ENCODE assay signal across 8 cellular contexts in the genomic region with DNA sequence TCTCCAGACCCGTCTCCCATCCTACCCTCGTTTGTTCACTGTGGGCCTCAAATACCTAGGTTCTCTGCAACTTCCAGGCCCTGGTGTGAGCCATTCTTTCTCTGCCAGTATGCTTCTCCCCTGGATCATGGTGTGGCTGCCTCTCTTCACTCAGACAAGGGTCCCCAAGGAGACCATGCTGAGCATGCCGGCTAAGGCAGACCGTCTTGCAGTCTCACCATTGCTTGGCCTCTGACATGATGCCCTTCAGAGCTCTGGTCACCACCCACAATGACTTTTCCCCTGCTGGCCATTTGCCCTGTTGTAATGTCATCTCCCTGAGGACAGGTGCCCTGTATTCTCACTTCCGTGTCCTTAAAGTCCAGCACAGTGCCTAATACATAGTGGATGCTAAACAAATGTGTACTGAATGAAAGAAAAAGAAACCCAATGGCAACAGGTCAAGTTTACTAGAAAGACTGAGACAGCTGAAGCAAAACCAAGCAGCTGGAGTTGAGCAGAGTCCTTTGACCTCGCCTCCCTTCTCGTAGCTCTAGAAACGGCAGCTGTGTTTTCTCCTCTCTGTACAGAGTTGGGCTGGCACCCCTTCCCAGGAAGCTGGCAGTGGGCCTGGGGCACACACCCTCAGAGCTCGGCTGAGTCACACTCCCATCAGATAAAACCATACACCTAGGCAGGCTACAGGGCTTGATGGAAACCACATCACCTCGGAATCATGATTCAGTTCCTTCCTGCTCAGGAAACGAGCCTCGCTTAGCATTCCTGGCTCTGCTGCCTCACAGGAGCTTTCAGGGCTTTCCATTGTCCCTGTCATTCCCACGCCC. TPM values are rescaled to one million over a fixed set of nuclear protein-coding genes. Genes with fewer than 3 reads are reported as not detected.
A peak's percentile ranks its signal among the peaks of the same experiment; 100 is the strongest.
DNase-seq lines count a peak whose midpoint lies in the region; ATAC-seq, FAIRE-seq and TF ChIP-seq lines count a peak whose summit lies in the region.

No MANE protein-coding gene starts in this region.

- FAIRE-seq in H54 (lab: Jason Lieb, UNC) = peak; percentile 91

- peaks cover 38% of the 10 kb centered on the region for H3K36me3 Mint-ChIP-seq in brain
- H3K36me3 Mint-ChIP-seq in stimulated activated naive B cell treated with anti-CD40 and anti-IgM and Interleukin-4, amounts not matched to agents 10 μg/mL and 1 μg/mL and 100 μg/mL, for 72 hours = peaks cover 38 to 55% of the 10 kb centered on the region in 2 donors

- no peak overlapping the region for H3K4me3 Mint-ChIP-seq in brain
- no peak overlapping the region for H3K4me3 Mint-ChIP-seq in stimulated activated naive B cell treated with anti-CD40 and anti-IgM and Interleukin-4, amounts not matched to agents 10 μg/mL and 1 μg/mL and 100 μg/mL, for 72 hours

- H3K27ac Mint-ChIP-seq in brain = peak overlapping the region in 4 of 5 experiments; percentile 20 to 89 (median 46)
- peak overlapping the region; percentile 63 for H3K27ac Mint-ChIP-seq in stimulated activated naive B cell treated with anti-CD40 and anti-IgM and Interleukin-4, amounts not matched to agents 10 μg/mL and 1 μg/mL and 100 μg/mL, for 72 hours

- peaks cover 25% of the 10 kb centered on the region for H3K4me1 Mint-ChIP-seq in brain
- peaks cover 28 to 48% of the 10 kb centered on the region in 2 donors for H3K4me1 Mint-ChIP-seq in stimulated activated naive B cell treated with anti-CD40 and anti-IgM and Interleukin-4, amounts not matched to agents 10 μg/mL and 1 μg/mL and 100 μg/mL, for 72 hours

- no peak for TF ChIP-seq POLR2A in H54 (IDR thresholded peaks at IDR 0.05; ENCODE audit: low read depth, low read length)

- intact Hi-C loops in left colon (cut with DNase I, micrococcal nuclease) = no loop called here

- no peaks in the 10 kb centered on the region for H3K9me3 Mint-ChIP-seq in brain
- H3K9me3 Mint-ChIP-seq in stimulated activated naive B cell treated with anti-CD40 and anti-IgM and Interleukin-4, amounts not matched to agents 10 μg/mL and 1 μg/mL and 100 μg/mL, for 72 hours = no peaks in the 10 kb centered on the region

- ATAC-seq in left colon (peak; percentile 88), HG02642 (IDR thresholded peaks at IDR 0.05; ENCODE audit: poor library complexity, unreplicated experiment) (no peak), HG03175 (IDR thresholded peaks at IDR 0.05; ENCODE audit: unreplicated experiment) (no peak)
- ATAC-seq in stimulated activated naive B cell treated with anti-CD40 and anti-IgM and Interleukin-4, amounts not matched to agents 10 μg/mL and 1 μg/mL and 100 μg/mL, for 72 hours (replicated peaks) = peak; percentile 13 to 24

- peak; percentile 96 for DNase-seq in H54 (ENCODE audit: insufficient read length, low spot score)
- DNase-seq in SW480 (ENCODE audit: low spot score) = peak; percentile 94
- peak; percentile 83 to 89 for DNase-seq in left colon
- DNase-seq in stimulated activated naive B cell treated with anti-CD40 and anti-IgM and Interleukin-4, amounts not matched to agents 10 μg/mL and 1 μg/mL and 100 μg/mL, for 72 hours = no peak
- DNase-seq in NOMO-1 treated with DMSO at 0.1 percent for 48 hours (lab: John Stamatoyannopoulos, UW; ENCODE audit: unreplicated experiment) = no peak

- no peaks in the 10 kb centered on the region for H3K27me3 Mint-ChIP-seq in brain
- H3K27me3 Mint-ChIP-seq in stimulated activated naive B cell treated with anti-CD40 and anti-IgM and Interleukin-4, amounts not matched to agents 10 μg/mL and 1 μg/mL and 100 μg/mL, for 72 hours = no peaks in the 10 kb centered on the region

- no peak for TF ChIP-seq CTCF in brain (conservative IDR thresholded peaks at IDR 0.05)

RNA-seq across cellular contexts. Expression of a gene that starts 8.6 kb away (rescaled TPM):
- polyA plus RNA-seq in brain (ENCODE audit: insufficient read depth, low read depth, low replicate concordance) = 0.19 TPM
- total RNA-seq in left colon = under 1 TPM in 1 of 2 donors, not detected in 1; 0.42 TPM

RNA-seq across cellular contexts. Expression of a gene that starts 18.8 kb away (rescaled TPM):
- 54.8 TPM for polyA plus RNA-seq in brain (ENCODE audit: insufficient read depth, low read depth, low replicate concordance)
- 100 to 1,000 TPM; 128 to 150 TPM for total RNA-seq in left colon

RNA-seq across cellular contexts. Expression of a gene that starts 22.2 kb away (rescaled TPM):
- 49.4 TPM for polyA plus RNA-seq in brain (ENCODE audit: insufficient read depth, low read depth, low replicate concordance)
- 10 to 100 TPM; 37.8 to 53.9 TPM for total RNA-seq in left colon

RNA-seq across cellular contexts. Expression of a gene that starts 28.8 kb away (rescaled TPM):
- polyA plus RNA-seq in brain (ENCODE audit: insufficient read depth, low read depth, low replicate concordance) = 15.2 TPM
- total RNA-seq in left colon = 1 to 10 TPM; 2.9 to 9.3 TPM

Comparison
In these comparisons a context has a peak if more than half of its experiments do, and no peak if none do; other contexts are left out.
1. DNase-seq: peak in H54 (single experiment), SW480 (single experiment) and left colon (2 of 2); none in stimulated activated naive B cell treated with anti-CD40 and anti-IgM and Interleukin-4, amounts not matched to agents 10 μg/mL and 1 μg/mL and 100 μg/mL, for 72 hours (single experiment) and NOMO-1 treated with DMSO at 0.1 percent for 48 hours (single experiment).
2. ATAC-seq: peak in left colon (single experiment) and stimulated activated naive B cell treated with anti-CD40 and anti-IgM and Interleukin-4, amounts not matched to agents 10 μg/mL and 1 μg/mL and 100 μg/mL, for 72 hours (2 of 2); none in HG02642 (single experiment) and HG03175 (single experiment).